Comparison of ENCODE assay signal across 7 cellular contexts in genomic region chr2:111491618-111492017, GRCh38.
A peak's percentile ranks its signal among the peaks of the same experiment; 100 is the strongest.
DNase-seq lines count a peak whose midpoint lies in the region; ATAC-seq, FAIRE-seq and TF ChIP-seq lines count a peak whose summit lies in the region.
"Not testable (repeated sequence)": the region's sequence is repeated elsewhere in the genome, so short reads cannot be mapped to it uniquely, and the experiment has no call there.

No MANE protein-coding gene starts in this region.

- in situ Hi-C loops in K562 (cut with MboI) = not testable (repeated sequence)

- peaks cover 11% of the 10 kb centered on the region for H3K36me3 Mint-ChIP-seq in activated CD4-positive, alpha-beta T cell treated with anti-CD3 and anti-CD28 coated beads, Interleukin-2, amount 10 ng/mL, durations not matched to agents 24 days and 14 days (ENCODE audit: low read depth)
- peaks cover 14% of the 10 kb centered on the region for H3K36me3 Mint-ChIP-seq in activated T-helper 1 cell treated with anti-CD3 and anti-CD28 coated beads, Interleukin-12 subunit alpha, Interleukin-12 subunit beta, Interleukin-2, Interleukin-4 antibody, amounts not matched to agents 30 ng/mL and 10 ng/mL and 1 ng/mL, durations not matched to agents 14 hours and 24 hours and 36 hours (ENCODE audit: low read depth)

- H3K9ac ChIP-seq in K562 (ENCODE audit: insufficient read depth in 1 of 2, low read depth in 2 of 2, low read length in 2 of 2) = not testable (repeated sequence)

- not testable (repeated sequence) for H3K9me2 ChIP-seq in PC-9 (ENCODE audit: insufficient read depth)

- POLR2A ChIA-PET in PC-9 (lab: Charles Lee; ENCODE audit: unreplicated experiment); K562 (lab: Yijun Ruan, JAX): not testable (repeated sequence)

- H3K4me3 ChIP-seq in PC-9 (peak overlapping the region; percentile 31; the same call in 1 of the 2 replicates), fibroblast of the aortic adventitia (ENCODE audit: low read depth, low read length) (peak overlapping the region; percentile 18)
- H3K4me3 ChIP-seq in K562; neutrophil (ENCODE audit: low read depth in 1 of 2, low read length in 1 of 2): not testable (repeated sequence)

- H3K27ac ChIP-seq in PC-9; K562 (ENCODE audit: extremely low read depth, low read depth, low read length): not testable (repeated sequence)
- peak overlapping the region; percentile 41 for H3K27ac ChIP-seq in neutrophil

- not testable (repeated sequence) for TF ChIP-seq RAD21 in K562 (CRISPR knock-in tag; conservative IDR thresholded peaks at IDR 0.05 in 1 of 2, IDR thresholded peaks at IDR 0.05 in 1 of 2)

- not testable (repeated sequence) for H3K9me1 ChIP-seq in K562 (ENCODE audit: control insufficient read depth, insufficient read depth, low read length)

- TF ChIP-seq POLR2A in K562 (conservative IDR thresholded peaks at IDR 0.05) = not testable (repeated sequence)

- H3K79me2 ChIP-seq in PC-9 (ENCODE audit: low read depth) = peaks cover 54% of the 10 kb centered on the region
- H3K79me2 ChIP-seq in K562 (ENCODE audit: control insufficient read depth, insufficient read depth, low read length) = peaks cover 58% of the 10 kb centered on the region

- H3K9me3 ChIP-seq in PC-9 (ENCODE audit: insufficient read depth, low read depth); K562 (replicated peaks; ENCODE audit: control insufficient read depth, insufficient read depth, low read depth, low read length); neutrophil: not testable (repeated sequence)

- not testable (repeated sequence) for H3K27me3 ChIP-seq in PC-9 (ENCODE audit: insufficient read depth, low read depth); K562 (ENCODE audit: control insufficient read depth in 2 of 2, insufficient read depth in 2 of 2, low read length in 2 of 2); neutrophil

- H3K27ac Mint-ChIP-seq in activated CD4-positive, alpha-beta T cell treated with anti-CD3 and anti-CD28 coated beads, Interleukin-2, amount 10 ng/mL, durations not matched to agents 24 days and 14 days = peak overlapping the region; percentile 80
- H3K27ac Mint-ChIP-seq in activated T-helper 1 cell treated with anti-CD3 and anti-CD28 coated beads, Interleukin-12 subunit alpha, Interleukin-12 subunit beta, Interleukin-2, Interleukin-4 antibody, amounts not matched to agents 30 ng/mL and 10 ng/mL and 1 ng/mL, durations not matched to agents 14 hours and 24 hours and 36 hours = peak overlapping the region; percentile 77

- CTCF ChIA-PET in PC-9 (lab: Charles Lee); K562 (lab: Yijun Ruan, JAX; ENCODE audit: low intra/inter-chr PET ratio): not testable (repeated sequence)

- FAIRE-seq in K562 (lab: Jason Lieb, UNC) = not testable (repeated sequence)

- not testable (repeated sequence) for H3K36me3 ChIP-seq in PC-9 (ENCODE audit: low read depth); K562 (ENCODE audit: control insufficient read depth, insufficient read depth, low read length); neutrophil

- peak overlapping the region; percentile 85 for H3K4me3 Mint-ChIP-seq in activated CD4-positive, alpha-beta T cell treated with anti-CD3 and anti-CD28 coated beads, Interleukin-2, amount 10 ng/mL, durations not matched to agents 24 days and 14 days
- peak overlapping the region; percentile 85 for H3K4me3 Mint-ChIP-seq in activated T-helper 1 cell treated with anti-CD3 and anti-CD28 coated beads, Interleukin-12 subunit alpha, Interleukin-12 subunit beta, Interleukin-2, Interleukin-4 antibody, amounts not matched to agents 30 ng/mL and 10 ng/mL and 1 ng/mL, durations not matched to agents 14 hours and 24 hours and 36 hours

- BruUV-seq in PC-9 (replicated peaks; lab: Mats Ljungman, UMichigan); K562 (replicated peaks; lab: Mats Ljungman, UMichigan): not testable (repeated sequence)

- peaks cover 21% of the 10 kb centered on the region for H3K4me1 ChIP-seq in PC-9 (replicated peaks; ENCODE audit: insufficient read depth)
- H3K4me1 ChIP-seq in K562 (replicated peaks in 1 of 2; ENCODE audit: control insufficient read depth in 2 of 2, insufficient read depth in 2 of 2, low read length in 2 of 2) = not testable (repeated sequence)
- peaks cover 22 to 23% of the 10 kb centered on the region in 2 experiments for H3K4me1 ChIP-seq in neutrophil (ENCODE audit: control insufficient read depth in 1 of 2, insufficient read depth in 1 of 2, low read depth in 1 of 2, low read length in 1 of 2)

- H3K4me2 ChIP-seq in PC-9 (peak overlapping the region; percentile 72), K562 (ENCODE audit: insufficient read depth, low read length) (peak overlapping the region; percentile 49)

- TF ChIP-seq EP300 in K562 (IDR thresholded peaks at IDR 0.05; ENCODE audit: low read length) = not testable (repeated sequence)

- not testable (repeated sequence) for ATAC-seq in K562

- H3K27me3 Mint-ChIP-seq in activated CD4-positive, alpha-beta T cell treated with anti-CD3 and anti-CD28 coated beads, Interleukin-2, amount 10 ng/mL, durations not matched to agents 24 days and 14 days; activated T-helper 1 cell treated with anti-CD3 and anti-CD28 coated beads, Interleukin-12 subunit alpha, Interleukin-12 subunit beta, Interleukin-2, Interleukin-4 antibody, amounts not matched to agents 30 ng/mL and 10 ng/mL and 1 ng/mL, durations not matched to agents 14 hours and 24 hours and 36 hours (ENCODE audit: insufficient read depth): not testable (repeated sequence)

- not testable (repeated sequence) for H4K20me1 ChIP-seq in PC-9 (ENCODE audit: insufficient read depth); K562 (replicated peaks; ENCODE audit: control insufficient read depth, insufficient read depth, low read length)

- not testable (repeated sequence) for H3K9me3 Mint-ChIP-seq in activated CD4-positive, alpha-beta T cell treated with anti-CD3 and anti-CD28 coated beads, Interleukin-2, amount 10 ng/mL, durations not matched to agents 24 days and 14 days; activated T-helper 1 cell treated with anti-CD3 and anti-CD28 coated beads, Interleukin-12 subunit alpha, Interleukin-12 subunit beta, Interleukin-2, Interleukin-4 antibody, amounts not matched to agents 30 ng/mL and 10 ng/mL and 1 ng/mL, durations not matched to agents 14 hours and 24 hours and 36 hours

- peak; percentile 31 for DNase-seq in ELR (ENCODE audit: low read depth)
- not testable (repeated sequence) for DNase-seq in PC-9; activated CD4-positive, alpha-beta T cell treated with anti-CD3 and anti-CD28 coated beads, Interleukin-2, amount 10 ng/mL, durations not matched to agents 24 days and 14 days; activated T-helper 1 cell treated with anti-CD3 and anti-CD28 coated beads, Interleukin-12 subunit alpha, Interleukin-12 subunit beta, Interleukin-2, Interleukin-4 antibody, amounts not matched to agents 30 ng/mL and 10 ng/mL and 1 ng/mL, durations not matched to agents 14 hours and 24 hours and 36 hours (ENCODE audit: low spot score); K562 (ENCODE audit: extremely low read depth in 1 of 4, low spot score in 3 of 4); fibroblast of the aortic adventitia (ENCODE audit: low read depth)

- H3K4me1 Mint-ChIP-seq in activated CD4-positive, alpha-beta T cell treated with anti-CD3 and anti-CD28 coated beads, Interleukin-2, amount 10 ng/mL, durations not matched to agents 24 days and 14 days = peaks cover 13% of the 10 kb centered on the region
- H3K4me1 Mint-ChIP-seq in activated T-helper 1 cell treated with anti-CD3 and anti-CD28 coated beads, Interleukin-12 subunit alpha, Interleukin-12 subunit beta, Interleukin-2, Interleukin-4 antibody, amounts not matched to agents 30 ng/mL and 10 ng/mL and 1 ng/mL, durations not matched to agents 14 hours and 24 hours and 36 hours (ENCODE audit: low read depth) = peaks cover 16% of the 10 kb centered on the region

- TF ChIP-seq CTCF in PC-9 (conservative IDR thresholded peaks at IDR 0.05); K562 (IDR thresholded peaks at IDR 0.05 in 2 of 3, conservative IDR thresholded peaks at IDR 0.05 in 1 of 3; ENCODE audit: insufficient read depth in 2 of 3, low read depth in 1 of 3, low read length in 3 of 3); fibroblast of the aortic adventitia (IDR thresholded peaks at IDR 0.05; ENCODE audit: insufficient read depth, low read length); neutrophil (IDR thresholded peaks at IDR 0.05): not testable (repeated sequence)

- 39% methylated on average over 2 of the region's 4 CpGs for WGBS in K562 (ENCODE audit: insufficient coverage, low coverage, missing lambda C conversion rate)

- intact Hi-C loops in PC-9 (cut with micrococcal nuclease; ENCODE audit: unreplicated experiment) = loop anchor here (10.0 kb wide), 1 partner anchor 163 kb away; no protein-coding TSS in a partner anchor
- intact Hi-C loops in activated CD4-positive, alpha-beta T cell treated with anti-CD3 and anti-CD28 coated beads, Interleukin-2, amount 10 ng/mL, durations not matched to agents 24 days and 14 days (cut with micrococcal nuclease); activated T-helper 1 cell treated with anti-CD3 and anti-CD28 coated beads, Interleukin-12 subunit alpha, Interleukin-12 subunit beta, Interleukin-2, Interleukin-4 antibody, amounts not matched to agents 30 ng/mL and 10 ng/mL and 1 ng/mL, durations not matched to agents 14 hours and 24 hours and 36 hours (cut with micrococcal nuclease); K562 (cut with micrococcal nuclease): not testable (repeated sequence)

- H3F3A ChIP-seq in PC-9 (ENCODE audit: insufficient read depth, low read depth) = not testable (repeated sequence)

- H2AFZ ChIP-seq in PC-9; K562 (ENCODE audit: low read depth, low read length): not testable (repeated sequence)

TF ChIP-seq in K562, 482 proteins besides CTCF, POLR2A, EP300 and RAD21:
- 0 out of 2 replicates have a peak, but pooled peaks have one; percentile 16 for TF ChIP-seq ATF3 (IDR thresholded peaks at IDR 0.05)
- TF ChIP-seq ATF3 (CRISPR knock-in tag; conservative IDR thresholded peaks at IDR 0.05) = not testable (repeated sequence)
